In the genomic region with DNA sequence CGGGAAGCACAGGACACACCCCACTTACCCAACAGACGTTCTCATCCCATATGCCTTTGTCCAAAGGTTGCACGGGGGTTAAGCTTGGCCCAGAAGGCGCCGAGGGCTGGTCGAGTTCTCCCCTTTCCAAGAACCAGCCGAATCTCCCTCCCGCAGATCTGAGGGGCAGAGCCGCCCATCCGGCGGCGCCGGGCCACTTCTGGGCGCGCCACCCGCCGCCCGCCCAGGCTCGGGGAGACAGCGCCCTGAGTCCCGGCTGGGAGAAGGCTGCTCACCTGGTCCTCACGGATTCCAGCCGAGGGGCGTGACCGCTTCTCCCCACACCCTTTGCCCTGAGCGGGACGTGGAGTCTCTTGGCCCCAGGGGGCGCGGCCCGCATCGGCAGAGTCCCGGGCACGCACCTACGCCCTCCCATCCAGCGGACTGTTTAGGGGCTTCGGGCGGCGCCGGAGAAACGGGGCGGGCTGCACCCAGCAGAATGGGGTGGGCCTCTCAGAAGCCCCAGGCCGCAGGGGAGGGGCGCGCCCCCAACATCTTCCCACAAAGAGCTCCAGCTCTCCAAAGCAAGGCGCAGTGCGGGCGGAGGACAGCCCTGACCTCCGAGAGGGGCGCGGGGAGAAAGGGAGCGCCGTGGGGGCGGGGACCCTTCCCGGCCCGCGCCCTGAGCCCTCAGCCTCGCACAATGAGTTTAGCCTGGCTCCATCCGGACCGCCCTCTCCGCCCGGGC, we compare ENCODE assay signal across 8 cellular contexts. TPM values are rescaled to one million over a fixed set of nuclear protein-coding genes. Genes with fewer than 3 reads are reported as not detected.
DNase-seq lines count a peak whose midpoint lies in the region; ATAC-seq and TF ChIP-seq lines count a peak whose summit lies in the region.

No MANE protein-coding gene starts in this region.

- in situ Hi-C loops in ACHN (cut with HindIII; ENCODE audit: low pct_ligation_motif_present, low pct_unique_long_range_greater_than_20kb, low sequenced_read_pairs) = no loop called here

- no peak for TF ChIP-seq CTCF in GM20000 (IDR thresholded peaks at IDR 0.05; ENCODE audit: extremely low read depth, missing control alignments)
- TF ChIP-seq CTCF in mucosa of descending colon (IDR thresholded peaks at IDR 0.05) = no peak

- H3K27ac ChIP-seq in SK-N-MC (no peak overlapping the region), aorta (ENCODE audit: low read depth in 1 of 2, low read length in 2 of 2) (peak overlapping the region; percentile 9 to 50)

- no peaks in the 10 kb centered on the region for H3K27me3 ChIP-seq in aorta (ENCODE audit: control insufficient read depth in 1 of 2, insufficient read depth in 2 of 2, low read length in 1 of 2)

- no peaks in the 10 kb centered on the region for H3K36me3 ChIP-seq in SK-N-MC (ENCODE audit: insufficient read depth, low read length)
- H3K36me3 ChIP-seq in mucosa of descending colon (ENCODE audit: low read depth) = no peaks in the 10 kb centered on the region
- H3K36me3 ChIP-seq in aorta (ENCODE audit: control insufficient read depth in 1 of 2, insufficient read depth in 2 of 2, low read length in 1 of 2) = no peaks in the 10 kb centered on the region

- H3K4me1 ChIP-seq in mucosa of descending colon (ENCODE audit: low read depth) (peaks cover 5% of the 10 kb centered on the region), aorta (ENCODE audit: control insufficient read depth in 1 of 2, insufficient read depth in 2 of 2, low read length in 2 of 2) (no peaks in the 10 kb centered on the region)

- peak overlapping the region; percentile 74 for H3K9ac ChIP-seq in SK-N-MC (ENCODE audit: insufficient read length)

- ATAC-seq in mucosa of descending colon (peak; percentile 74), aorta (ENCODE audit: low FRiP score) (peak; percentile 58), HG02973 (IDR thresholded peaks at IDR 0.05; ENCODE audit: unreplicated experiment) (no peak)

- 1% methylated on average over 50 to 61 of the region's 61 CpGs for WGBS in aorta, 2 donors

- peak; percentile 24 for DNase-seq in ACHN
- DNase-seq in GM20000 (ENCODE audit: low spot score) = peak; percentile 50
- no peak for DNase-seq in SK-N-MC (ENCODE audit: low read depth, low spot score)
- DNase-seq in ecto neural progenitor cell (ENCODE audit: low spot score) = peak; percentile 69
- peak; percentile 49 to 64 (median 63) for DNase-seq in mucosa of descending colon
- DNase-seq in aorta = peak in 1 of 2 donors; percentile 59
- DNase-seq in stimulated activated naive CD4-positive, alpha-beta T cell treated with Interleukin-2 at 50 U/mL for 16 hours (lab: John Stamatoyannopoulos, UW) = no peak

- no peaks in the 10 kb centered on the region for H3K9me3 ChIP-seq in SK-N-MC (ENCODE audit: low read depth, low read length)
- no peaks in the 10 kb centered on the region for H3K9me3 ChIP-seq in mucosa of descending colon
- H3K9me3 ChIP-seq in aorta (ENCODE audit: control insufficient read depth, low read length) = no peaks in the 10 kb centered on the region

- H3K4me3 ChIP-seq in SK-N-MC (peak overlapping the region; percentile 80), mucosa of descending colon (no peak overlapping the region), aorta (ENCODE audit: low read length in 2 of 2) (peak overlapping the region; percentile 61 to 89)

- intact Hi-C loops in mucosa of descending colon (cut with DNase I, micrococcal nuclease) = no loop called here
- intact Hi-C loops in aorta (cut with DNase I) = loop anchor here in 1 of 2 donors (5.0 kb wide), 1 partner anchor 49 kb away; no protein-coding TSS in a partner anchor

RNA-seq across cellular contexts. Expression of a gene that starts 0.6 kb away (rescaled TPM):
- total RNA-seq in mucosa of descending colon (10 to 100 TPM in 1 of 3 donors, 1 to 10 TPM in 2; 2.2 to 13.1 (median 4.2) TPM), aorta (10 to 100 TPM; 14.4 to 19.8 TPM)
- polyA plus RNA-seq in aorta = 10 to 100 TPM in 1 of 2 donors, 1 to 10 TPM in 1; 6.0 to 13.1 TPM

RNA-seq across cellular contexts. Expression of a gene that starts 42.6 kb away (rescaled TPM):
- total RNA-seq in mucosa of descending colon (10 to 100 TPM; 30.1 to 37.4 (median 33.5) TPM), aorta (10 to 100 TPM; 25.1 to 28.9 TPM)
- polyA plus RNA-seq in aorta = 10 to 100 TPM; 14.3 to 19.7 TPM

Comparison
In these comparisons a context has a peak if more than half of its experiments do, and no peak if none do; other contexts are left out.
1. DNase-seq: peak in ACHN (single experiment), GM20000 (single experiment), ecto neural progenitor cell (single experiment) and mucosa of descending colon (3 of 3); none in SK-N-MC (single experiment) and stimulated activated naive CD4-positive, alpha-beta T cell treated with Interleukin-2 at 50 U/mL for 16 hours (single experiment).